ENCODE assay signal across 15 cellular contexts in genomic region chr2:239111401-239112100, GRCh38.
DNase-seq lines count a peak whose midpoint lies in the region; ATAC-seq and TF ChIP-seq lines count a peak whose summit lies in the region.
"Had no signal": no experiment of that assay in that cellular context is flagged by ENCODE, and none has a peak within 500 bp of the region (broad histone marks: within the 10 kb centered on the region; RNA-seq: fewer than 3 reads in every experiment).

No MANE protein-coding gene starts in this region.

- H3K4me1 ChIP-seq in BLaER1 treated with 17β-estradiol and CSF1 and Interleukin-3, amounts not matched to agents 10 nM and 100 nM, result peaks cover 43 to 100% (median 93%) of the 10 kb centered on the region in 10 experiments
- H3K4me1 ChIP-seq in neural progenitor cell, result no peaks in the 10 kb centered on the region
- H3K4me1 ChIP-seq: HAP-1 had no signal

- H3K4me3 Mint-ChIP-seq in neural progenitor cell, result no peak overlapping the region

- peaks cover 3% of the 10 kb centered on the region for H3K4me1 Mint-ChIP-seq in neural progenitor cell

- H3K9me3 ChIP-seq in BLaER1 treated with 17β-estradiol and CSF1 and Interleukin-3, amounts not matched to agents 10 nM and 100 nM (replicated peaks in 1 of 11), result no peaks in the 10 kb centered on the region
- H3K9me3 ChIP-seq in neural progenitor cell (ENCODE audit: low read depth), result no peaks in the 10 kb centered on the region
- H3K9me3 ChIP-seq: A549, HAP-1 had no signal

- H3K4me2 ChIP-seq in BLaER1 treated with 17β-estradiol and CSF1 and Interleukin-3, amounts not matched to agents 10 nM and 100 nM, result peak overlapping the region in 8 of 11 experiments; percentile 95 to 100 (median 98); a peak in 16 of 22 replicates
- H3K4me2 ChIP-seq in neural progenitor cell, result no peak overlapping the region
- H3K4me2 ChIP-seq: A549 had no signal

- H2AFZ ChIP-seq in neural progenitor cell (replicated peaks), result no peak overlapping the region

- no peaks in the 10 kb centered on the region for H3K79me2 ChIP-seq in neural progenitor cell (ENCODE audit: low read depth)

- H3F3A ChIP-seq in neural progenitor cell (ENCODE audit: low read depth), result no peaks in the 10 kb centered on the region

- no peaks in the 10 kb centered on the region for H3K9me3 Mint-ChIP-seq in neural progenitor cell
- H3K9me3 Mint-ChIP-seq: CD4-positive, CD25-positive, alpha-beta regulatory T cell had no signal

- H3K27ac Mint-ChIP-seq in neural progenitor cell, result peak overlapping the region; percentile 17
- H3K27ac Mint-ChIP-seq: CD4-positive, CD25-positive, alpha-beta regulatory T cell had no signal

- H3K27ac ChIP-seq in BLaER1 treated with 17β-estradiol and CSF1 and Interleukin-3, amounts not matched to agents 10 nM and 100 nM, result 0 out of 22 replicates have a peak overlapping the region, but pooled peaks of 1 of the 11 experiments have one; percentile 96
- peak overlapping the region in 56 of 59 donors; percentile 6 to 90 (median 70) for H3K27ac ChIP-seq in dorsolateral prefrontal cortex
- no peak overlapping the region for H3K27ac ChIP-seq in neural progenitor cell
- peak overlapping the region; percentile 54 for H3K27ac ChIP-seq in temporal lobe (ENCODE audit: low read depth, low read length)
- H3K27ac ChIP-seq: A549 had no signal

- no peak overlapping the region for H3K4me3 ChIP-seq in BLaER1 treated with 17β-estradiol and CSF1 and Interleukin-3, amounts not matched to agents 10 nM and 100 nM
- H3K4me3 ChIP-seq in dorsolateral prefrontal cortex, result no peak overlapping the region
- no peak overlapping the region for H3K4me3 ChIP-seq in neural progenitor cell
- H3K4me3 ChIP-seq: A549, HAP-1 had no signal

- intact Hi-C loops in dorsolateral prefrontal cortex (cut with DNase I), result no loop called here

- no peaks in the 10 kb centered on the region for H3K27me3 ChIP-seq in BLaER1 treated with 17β-estradiol and CSF1 and Interleukin-3, amounts not matched to agents 10 nM and 100 nM
- H3K27me3 ChIP-seq in dorsolateral prefrontal cortex (no peaks in the 10 kb centered on the region), neural progenitor cell (no peaks in the 10 kb centered on the region)

- peaks cover 0 to 90% (median 19%) of the 10 kb centered on the region in 11 experiments; a peak in 13 of 22 replicates for H4K20me1 ChIP-seq in BLaER1 treated with 17β-estradiol and CSF1 and Interleukin-3, amounts not matched to agents 10 nM and 100 nM
- H4K20me1 ChIP-seq in neural progenitor cell (ENCODE audit: low read depth), result peaks cover 5% of the 10 kb centered on the region

- peaks cover 22 to 68% (median 52%) of the 10 kb centered on the region in 11 experiments for H3K36me3 ChIP-seq in BLaER1 treated with 17β-estradiol and CSF1 and Interleukin-3, amounts not matched to agents 10 nM and 100 nM
- H3K36me3 ChIP-seq in neural progenitor cell, result no peaks in the 10 kb centered on the region
- H3K36me3 ChIP-seq: HAP-1 had no signal

- DNase-seq in dorsolateral prefrontal cortex (peak in 1 of 10 donors; percentile 52), neural progenitor cell (ENCODE audit: low spot score) (no peak), superior temporal gyrus (ENCODE audit: extremely low spot score) (no peak), DMS114 treated with DMSO at 0.1 percent for 48 hours (lab: John Stamatoyannopoulos, UW; ENCODE audit: unreplicated experiment) (no peak)
- DNase-seq: CD4-positive, CD25-positive, alpha-beta regulatory T cell; NCI-H1417; NCI-H187 treated with DMSO at 0.1 percent for 48 hours; NCI-H69; SHP77 treated with DMSO at 0.1 percent for 48 hours had no signal

- no peak for TF ChIP-seq CTCF in dorsolateral prefrontal cortex (IDR thresholded peaks at IDR 0.05 in 54 of 56, conservative IDR thresholded peaks at IDR 0.05 in 2 of 56; ENCODE audit: low read depth in 1 of 56, partially characterized antibody in 56 of 56)
- no peak for TF ChIP-seq CTCF in neural progenitor cell (IDR thresholded peaks at IDR 0.05)

- no peak for ATAC-seq in HG02642 (IDR thresholded peaks at IDR 0.05; ENCODE audit: poor library complexity, unreplicated experiment)
- ATAC-seq in GM21529 (IDR thresholded peaks at IDR 0.05; ENCODE audit: unreplicated experiment), result no peak
- ATAC-seq: A549 had no signal

- peaks cover 3% of the 10 kb centered on the region for H3K27me3 Mint-ChIP-seq in neural progenitor cell (ENCODE audit: insufficient read depth, low read depth)
- H3K27me3 Mint-ChIP-seq: CD4-positive, CD25-positive, alpha-beta regulatory T cell had no signal

- H3K9ac ChIP-seq in BLaER1 treated with 17β-estradiol and CSF1 and Interleukin-3, amounts not matched to agents 10 nM and 100 nM, result 0 out of 22 replicates have a peak overlapping the region, but pooled peaks of 1 of the 11 experiments have one; percentile 12
- H3K9ac ChIP-seq in neural progenitor cell, result no peak overlapping the region

- peaks cover 2% of the 10 kb centered on the region for H3K36me3 Mint-ChIP-seq in neural progenitor cell
